ENCODE assay signal across 8 cellular contexts in the genomic region with DNA sequence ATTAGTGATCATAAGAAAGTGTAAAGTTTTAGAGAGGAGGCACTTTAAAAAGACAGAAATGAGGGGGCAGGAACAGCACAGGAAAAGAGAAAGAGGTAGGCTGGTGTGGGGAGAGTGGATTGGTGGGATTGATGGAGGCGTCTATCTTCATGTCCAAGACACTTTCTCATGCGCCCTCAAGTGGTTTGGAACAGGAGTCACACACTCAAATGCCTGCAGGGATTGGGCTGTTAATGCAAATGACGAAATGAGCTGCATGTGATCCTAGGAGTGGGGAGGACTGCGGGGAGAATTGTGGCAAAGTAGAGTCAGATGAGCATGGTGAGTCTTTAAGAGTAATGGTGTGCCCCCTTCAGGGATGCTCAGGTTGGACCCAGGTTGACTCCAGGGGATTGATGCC. TPM values are rescaled to one million over a fixed set of nuclear protein-coding genes. Genes with fewer than 3 reads are reported as not detected.
DNase-seq lines count a peak whose midpoint lies in the region; ATAC-seq and TF ChIP-seq lines count a peak whose summit lies in the region.

No MANE protein-coding gene starts in this region.

- H3K4me3 ChIP-seq in Caco-2 (ENCODE audit: low read depth, low read length) (no peak overlapping the region), H7 (ENCODE audit: insufficient read depth, low read depth, low read length) (no peak overlapping the region)

- peaks cover 9% of the 10 kb centered on the region for H3K27me3 Mint-ChIP-seq in Caco-2 (ENCODE audit: insufficient read depth, unreplicated experiment)

- TF ChIP-seq POLR2A in GM18505 (IDR thresholded peaks at IDR 0.05; ENCODE audit: borderline replicate concordance, extremely low read depth, insufficient read depth, insufficient read length) = no peak

- CTCF ChIA-PET in Caco-2 (lab: Charles Lee) = interaction anchor here (0.6 to 1.9 kb wide), 11 partner anchors 9 to 401 kb away, joined by 3 to 17 read pairs (median 3); a partner anchor contains a TSS

- BruUV-seq in Caco-2 (replicated peaks; lab: Mats Ljungman, UMichigan) = no TSS peak

- peak; percentile 64 to 74 for TF ChIP-seq CTCF in Caco-2 (IDR thresholded peaks at IDR 0.05; ENCODE audit: insufficient read depth in 1 of 2, low read depth in 1 of 2, low read length in 1 of 2, severe bottlenecking in 1 of 2, unreplicated experiment in 1 of 2)

- H3K4me1 ChIP-seq in Caco-2 = peaks cover 3% of the 10 kb centered on the region; the same call in 1 of the 2 replicates

- no peaks in the 10 kb centered on the region for H3K9me3 ChIP-seq in Caco-2

- POLR2A ChIA-PET in Caco-2 (lab: Charles Lee) = interaction anchor here (1.0 kb wide), 1 partner anchor 45 kb away, joined by 5 read pairs; a partner anchor contains a TSS

- H3K36me3 Mint-ChIP-seq in Caco-2 (ENCODE audit: insufficient read depth, unreplicated experiment) = no peaks in the 10 kb centered on the region

- no peaks in the 10 kb centered on the region for H3K4me1 Mint-ChIP-seq in Caco-2 (ENCODE audit: low read depth, unreplicated experiment)

- in situ Hi-C loops in SK-MEL-5 (cut with HindIII; ENCODE audit: low pct_unique_long_range_greater_than_20kb, low sequenced_read_pairs) (no loop called here), KBM-7 (cut with MboI; ENCODE audit: low pct_unique_long_range_greater_than_20kb, low sequenced_read_pairs) (no loop called here)

- H3K36me3 ChIP-seq in Caco-2 (ENCODE audit: control insufficient read depth, insufficient read depth, low read length) = no peaks in the 10 kb centered on the region
- H3K36me3 ChIP-seq in H7 (replicated peaks; ENCODE audit: control insufficient read depth, insufficient read depth, low read length) = no peaks in the 10 kb centered on the region

- H3K9me3 Mint-ChIP-seq in Caco-2 (ENCODE audit: unreplicated experiment) = no peaks in the 10 kb centered on the region

- DNase-seq in Caco-2 = peak; percentile 68 to 75
- DNase-seq in H7 = peak; percentile 52
- peak; percentile 91 for DNase-seq in SK-MEL-5 (ENCODE audit: low read depth, low spot score)
- peak; percentile 34 for DNase-seq in glomerular visceral epithelial cell (ENCODE audit: extremely low spot score)
- no peak for DNase-seq in KBM-7
- DNase-seq in MV-4-11 (lab: John Stamatoyannopoulos, UW) = no peak
- no peak for DNase-seq in activated effector memory CD4-positive, alpha-beta T cell treated with Interleukin-2 at 50 U/mL for 16 hours

- H3K27me3 ChIP-seq in Caco-2 (replicated peaks; ENCODE audit: control insufficient read depth, insufficient read depth, low read length) (peaks cover 2% of the 10 kb centered on the region; the same call in 1 of the 2 replicates), H7 (ENCODE audit: control insufficient read depth, insufficient read depth, low read length) (no peaks in the 10 kb centered on the region; the same call in 1 of the 2 replicates)

- no peak overlapping the region for H3K27ac Mint-ChIP-seq in Caco-2 (ENCODE audit: unreplicated experiment)

- H3K4me3 Mint-ChIP-seq in Caco-2 (ENCODE audit: unreplicated experiment) = no peak overlapping the region

- ATAC-seq in GM18505 (IDR thresholded peaks at IDR 0.05; ENCODE audit: unreplicated experiment) = no peak

- intact Hi-C loops in Caco-2 (cut with micrococcal nuclease; ENCODE audit: unreplicated experiment) = loop anchor here (1.0 to 2.0 kb wide), 4 partner anchors 10 to 171 kb away; a partner anchor contains a TSS

RNA-seq across cellular contexts. Expression of a gene that starts 5.5 kb away (rescaled TPM):
- not detected in 2 replicates for total RNA-seq in Caco-2 (2022)
- total RNA-seq in H7 (2014; rRNA removed; shearing (Covaris generic)) = not detected in 2 replicates
- total RNA-seq in SK-MEL-5 (2014; rRNA removed; shearing (Covaris generic)) = not detected in 2 replicates
- polyA plus RNA-seq in SK-MEL-5 (2015; cell fraction: cytosol; rRNA removed) = not detected in 2 replicates
- not detected in 2 replicates for polyA plus RNA-seq in SK-MEL-5 (2015; cell fraction: nucleus; rRNA removed)

RNA-seq across cellular contexts. Expression of a gene that starts 45.1 kb away (rescaled TPM):
- 27.6 and 28.0 TPM in 2 replicates for total RNA-seq in Caco-2 (2022)
- total RNA-seq in H7 (2014; rRNA removed; shearing (Covaris generic)) = 29.4 and 30.7 TPM in 2 replicates
- 93.4 and 96.2 TPM in 2 replicates for total RNA-seq in SK-MEL-5 (2014; rRNA removed; shearing (Covaris generic))
- 87.1 and 99.8 TPM in 2 replicates for polyA plus RNA-seq in SK-MEL-5 (2015; cell fraction: cytosol; rRNA removed)
- 6.6 and 6.8 TPM in 2 replicates for polyA plus RNA-seq in SK-MEL-5 (2015; cell fraction: nucleus; rRNA removed)

RNA-seq across cellular contexts. Expression of a gene that starts 49.3 kb away (rescaled TPM):
- total RNA-seq in Caco-2 (2022) = not detected in 2 replicates
- not detected in 2 replicates for total RNA-seq in H7 (2014; rRNA removed; shearing (Covaris generic))
- total RNA-seq in SK-MEL-5 (2014; rRNA removed; shearing (Covaris generic)) = not detected in 2 replicates
- not detected in 2 replicates for polyA plus RNA-seq in SK-MEL-5 (2015; cell fraction: cytosol; rRNA removed)
- polyA plus RNA-seq in SK-MEL-5 (2015; cell fraction: nucleus; rRNA removed) = not detected in 2 replicates

Comparison
In these comparisons a context has a peak if more than half of its experiments do, and no peak if none do; other contexts are left out.
1. DNase-seq: peak in Caco-2 (2 of 2), H7 (single experiment), SK-MEL-5 (single experiment) and glomerular visceral epithelial cell (single experiment); none in KBM-7 (single experiment), MV-4-11 (single experiment) and activated effector memory CD4-positive, alpha-beta T cell treated with Interleukin-2 at 50 U/mL for 16 hours (single experiment).